ENCODE assay signal across 1 cellular context in the genomic region with DNA sequence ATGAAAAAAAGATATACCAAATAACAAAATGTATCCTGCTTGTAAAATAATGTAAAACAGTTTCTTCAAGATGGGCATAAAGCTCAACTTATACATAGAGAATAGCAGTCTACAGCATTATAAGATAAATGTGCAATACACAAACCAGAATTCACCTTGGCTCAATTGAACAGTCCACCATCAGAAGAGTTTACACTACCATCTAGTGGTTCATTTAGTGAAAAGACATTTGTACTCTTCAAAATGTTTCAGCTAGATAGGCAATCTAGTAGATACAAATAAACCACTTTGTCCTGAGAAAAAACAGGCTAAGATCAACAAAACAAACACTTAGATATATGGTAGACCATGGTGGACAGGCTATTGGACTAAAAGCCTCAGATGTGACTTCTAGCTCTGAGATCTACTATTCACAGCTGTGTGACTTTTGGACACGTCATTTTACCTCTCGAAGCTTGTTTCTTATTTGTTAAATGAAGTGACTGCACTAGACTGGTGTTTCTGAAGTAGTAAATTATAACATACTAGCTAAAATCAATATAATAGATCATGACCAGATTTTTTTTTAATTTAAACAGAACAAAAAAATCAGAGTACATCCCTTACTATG.
TF ChIP-seq lines count a peak whose summit lies in the region.

No MANE protein-coding gene starts in this region.

TF ChIP-seq in GM12878, 131 proteins besides CTCF, POLR2A, EP300 and RAD21 (continued from another document):
- TF ChIP-seq, protein P1, sequence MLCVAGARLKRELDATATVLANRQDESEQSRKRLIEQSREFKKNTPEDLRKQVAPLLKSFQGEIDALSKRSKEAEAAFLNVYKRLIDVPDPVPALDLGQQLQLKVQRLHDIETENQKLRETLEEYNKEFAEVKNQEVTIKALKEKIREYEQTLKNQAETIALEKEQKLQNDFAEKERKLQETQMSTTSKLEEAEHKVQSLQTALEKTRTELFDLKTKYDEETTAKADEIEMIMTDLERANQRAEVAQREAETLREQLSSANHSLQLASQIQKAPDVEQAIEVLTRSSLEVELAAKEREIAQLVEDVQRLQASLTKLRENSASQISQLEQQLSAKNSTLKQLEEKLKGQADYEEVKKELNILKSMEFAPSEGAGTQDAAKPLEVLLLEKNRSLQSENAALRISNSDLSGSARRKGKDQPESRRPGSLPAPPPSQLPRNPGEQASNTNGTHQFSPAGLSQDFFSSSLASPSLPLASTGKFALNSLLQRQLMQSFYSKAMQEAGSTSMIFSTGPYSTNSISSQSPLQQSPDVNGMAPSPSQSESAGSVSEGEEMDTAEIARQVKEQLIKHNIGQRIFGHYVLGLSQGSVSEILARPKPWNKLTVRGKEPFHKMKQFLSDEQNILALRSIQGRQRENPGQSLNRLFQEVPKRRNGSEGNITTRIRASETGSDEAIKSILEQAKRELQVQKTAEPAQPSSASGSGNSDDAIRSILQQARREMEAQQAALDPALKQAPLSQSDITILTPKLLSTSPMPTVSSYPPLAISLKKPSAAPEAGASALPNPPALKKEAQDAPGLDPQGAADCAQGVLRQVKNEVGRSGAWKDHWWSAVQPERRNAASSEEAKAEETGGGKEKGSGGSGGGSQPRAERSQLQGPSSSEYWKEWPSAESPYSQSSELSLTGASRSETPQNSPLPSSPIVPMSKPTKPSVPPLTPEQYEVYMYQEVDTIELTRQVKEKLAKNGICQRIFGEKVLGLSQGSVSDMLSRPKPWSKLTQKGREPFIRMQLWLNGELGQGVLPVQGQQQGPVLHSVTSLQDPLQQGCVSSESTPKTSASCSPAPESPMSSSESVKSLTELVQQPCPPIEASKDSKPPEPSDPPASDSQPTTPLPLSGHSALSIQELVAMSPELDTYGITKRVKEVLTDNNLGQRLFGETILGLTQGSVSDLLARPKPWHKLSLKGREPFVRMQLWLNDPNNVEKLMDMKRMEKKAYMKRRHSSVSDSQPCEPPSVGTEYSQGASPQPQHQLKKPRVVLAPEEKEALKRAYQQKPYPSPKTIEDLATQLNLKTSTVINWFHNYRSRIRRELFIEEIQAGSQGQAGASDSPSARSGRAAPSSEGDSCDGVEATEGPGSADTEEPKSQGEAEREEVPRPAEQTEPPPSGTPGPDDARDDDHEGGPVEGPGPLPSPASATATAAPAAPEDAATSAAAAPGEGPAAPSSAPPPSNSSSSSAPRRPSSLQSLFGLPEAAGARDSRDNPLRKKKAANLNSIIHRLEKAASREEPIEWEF (IDR thresholded peaks at IDR 0.05; ENCODE audit: insufficient replicate concordance, low read depth, low read length) = no peak
- TF ChIP-seq EZH2 (IDR thresholded peaks at IDR 0.05; ENCODE audit: borderline replicate concordance, control insufficient read depth, low read depth, low read length) = no peak
